Comparison of ENCODE assay signal across 18 cellular contexts in genomic region chr11:1683216-1683615, GRCh38. TPM values are rescaled to one million over a fixed set of nuclear protein-coding genes. Genes with fewer than 3 reads are reported as not detected.
DNase-seq lines count a peak whose midpoint lies in the region; ATAC-seq and TF ChIP-seq lines count a peak whose summit lies in the region.
"Not testable (repeated sequence)": the region's sequence is repeated elsewhere in the genome, so short reads cannot be mapped to it uniquely, and the experiment has no call there.
"Had no signal": no experiment of that assay in that cellular context is flagged by ENCODE, and none has a peak within 500 bp of the region (broad histone marks: within the 10 kb centered on the region; RNA-seq: fewer than 3 reads in every experiment).

No MANE protein-coding gene starts in this region.

- H3F3A ChIP-seq in PC-3 (ENCODE audit: low read length, unreplicated experiment); smooth muscle cell (ENCODE audit: low read depth): not testable (repeated sequence)

- H3K36me3 Mint-ChIP-seq in mesothelial cell of epicardium = not testable (repeated sequence)

- not testable (repeated sequence) for H3K4me3 ChIP-seq in PC-3 (ENCODE audit: low read length); hepatocyte; lower lobe of right lung; osteoblast (ENCODE audit: insufficient read depth, low read length); smooth muscle cell
- peak overlapping the region in 1 of 3 donors; percentile 33 for H3K4me3 ChIP-seq in liver (ENCODE audit: low read depth in 1 of 3, low read length in 3 of 3)

- TF ChIP-seq CTCF in PC-3 (conservative IDR thresholded peaks at IDR 0.05; ENCODE audit: low read depth, low read length); hepatocyte (IDR thresholded peaks at IDR 0.05; ENCODE audit: poor library complexity); liver (IDR thresholded peaks at IDR 0.05; ENCODE audit: low read depth, low read length, missing input control); lower lobe of right lung (IDR thresholded peaks at IDR 0.05); mesothelial cell of epicardium (IDR thresholded peaks at IDR 0.05; ENCODE audit: unreplicated experiment); osteoblast (IDR thresholded peaks at IDR 0.05; ENCODE audit: extremely low read depth, low read depth, low read length); smooth muscle cell (IDR thresholded peaks at IDR 0.05; ENCODE audit: borderline replicate concordance, insufficient read depth, poor library complexity, severe bottlenecking): not testable (repeated sequence)

- peak overlapping the region; percentile 73 for H3K27ac Mint-ChIP-seq in mesothelial cell of epicardium

- not testable (repeated sequence) for H3K79me2 ChIP-seq in PC-3 (ENCODE audit: low read length); osteoblast (ENCODE audit: insufficient read depth, low read length); smooth muscle cell (ENCODE audit: low read depth)
- peaks cover 14% of the 10 kb centered on the region for H3K79me2 ChIP-seq in hepatocyte

- DNase-seq in PC-3; hepatocyte (ENCODE audit: low spot score); mesothelial cell of epicardium (ENCODE audit: low spot score in 2 of 2, unreplicated experiment in 2 of 2); smooth muscle cell (lab: John Stamatoyannopoulos, UW; ENCODE audit: unreplicated experiment): not testable (repeated sequence)
- DNase-seq in lower lobe of right lung (peak; percentile 22), osteoblast (ENCODE audit: insufficient read length, low spot score, missing footprints) (peak; percentile 47)

- H3K4me3 Mint-ChIP-seq in mesothelial cell of epicardium = not testable (repeated sequence)

- CTCF ChIA-PET in PC-3 (lab: Charles Lee) = not testable (repeated sequence)

- H3K27me3 Mint-ChIP-seq in mesothelial cell of epicardium (ENCODE audit: low read depth) = not testable (repeated sequence)

- POLR2A ChIA-PET in PC-3 (lab: Charles Lee; ENCODE audit: unreplicated experiment) = not testable (repeated sequence)

- BruUV-seq in PC-3 (replicated peaks; lab: Mats Ljungman, UMichigan) = not testable (repeated sequence)

- intact Hi-C loops in PC-3 (cut with micrococcal nuclease); lower lobe of right lung (cut with DNase I): not testable (repeated sequence)

- H3K27ac ChIP-seq in PC-3 (ENCODE audit: low read length) (peak overlapping the region; percentile 56), hepatocyte (peak overlapping the region; percentile 71), liver (ENCODE audit: low read depth in 1 of 2, low read length in 2 of 2) (peak overlapping the region; percentile 81 to 97), smooth muscle cell (ENCODE audit: low read depth) (peak overlapping the region; percentile 20)
- H3K27ac ChIP-seq in lower lobe of right lung; osteoblast (ENCODE audit: low read depth, low read length): not testable (repeated sequence)

- H3K9me3 ChIP-seq in PC-3 (ENCODE audit: low read length); hepatocyte (ENCODE audit: low read depth); liver (ENCODE audit: control insufficient read depth in 4 of 4, low read length in 3 of 4); lower lobe of right lung; osteoblast (ENCODE audit: low read depth, low read length); smooth muscle cell (replicated peaks; ENCODE audit: low read depth): not testable (repeated sequence)

- H2AFZ ChIP-seq in PC-3 (ENCODE audit: low read length); hepatocyte; osteoblast (ENCODE audit: low read length); smooth muscle cell (ENCODE audit: low read depth): not testable (repeated sequence)

- H3K4me1 ChIP-seq in PC-3 (ENCODE audit: insufficient read depth, low read length); lower lobe of right lung; osteoblast (ENCODE audit: insufficient read depth, low read length); smooth muscle cell (ENCODE audit: low read depth): not testable (repeated sequence)
- H3K4me1 ChIP-seq in hepatocyte (ENCODE audit: insufficient read depth) (peaks cover 16% of the 10 kb centered on the region), liver (ENCODE audit: control insufficient read depth in 4 of 4, insufficient read depth in 4 of 4, low read length in 3 of 4) (peaks cover 6 to 14% (median 8%) of the 10 kb centered on the region in 4 donors)

- not testable (repeated sequence) for TF ChIP-seq RAD21 in liver (IDR thresholded peaks at IDR 0.05)

- H3K27me3 ChIP-seq in PC-3 (ENCODE audit: low read length); hepatocyte; liver (ENCODE audit: control insufficient read depth in 4 of 4, insufficient read depth in 4 of 4, low read length in 3 of 4); lower lobe of right lung (ENCODE audit: low read depth); osteoblast (ENCODE audit: insufficient read depth, low read length); smooth muscle cell (ENCODE audit: low read depth): not testable (repeated sequence)

- H3K9me2 ChIP-seq in PC-3 (replicated peaks; ENCODE audit: low read length); hepatocyte (replicated peaks; ENCODE audit: insufficient read depth): not testable (repeated sequence)

- H3K36me3 ChIP-seq in PC-3 (ENCODE audit: low read depth, low read length); hepatocyte (replicated peaks; ENCODE audit: insufficient read depth, low read depth); liver (ENCODE audit: control insufficient read depth in 4 of 4, insufficient read depth in 3 of 4, low read depth in 1 of 4, low read length in 3 of 4); lower lobe of right lung; osteoblast (ENCODE audit: insufficient read depth, low read length); smooth muscle cell (ENCODE audit: low read depth): not testable (repeated sequence)

- not testable (repeated sequence) for H3K4me2 ChIP-seq in PC-3 (ENCODE audit: low read length); hepatocyte; osteoblast (ENCODE audit: insufficient read depth, low read length)
- H3K4me2 ChIP-seq in smooth muscle cell = peak overlapping the region; percentile 44

- 0 out of 2 replicates have a peak overlapping the region, but pooled peaks have one; percentile 12 for H3K9ac ChIP-seq in PC-3 (ENCODE audit: low read length)
- peak overlapping the region in 1 of 2 donors; percentile 74 for H3K9ac ChIP-seq in liver (ENCODE audit: low read depth in 1 of 2, low read length in 2 of 2)
- not testable (repeated sequence) for H3K9ac ChIP-seq in smooth muscle cell (ENCODE audit: low read depth)

- H4K20me1 ChIP-seq in PC-3 (ENCODE audit: low read length); hepatocyte (ENCODE audit: insufficient read depth, poor library complexity, severe bottlenecking); osteoblast (ENCODE audit: insufficient read depth, low read length); smooth muscle cell (ENCODE audit: low read depth): not testable (repeated sequence)

- ATAC-seq in PC-3, lower lobe of right lung: not testable (repeated sequence)

- H3K9me3 Mint-ChIP-seq in mesothelial cell of epicardium = not testable (repeated sequence)

- H3K4me1 Mint-ChIP-seq in mesothelial cell of epicardium = peaks cover 12% of the 10 kb centered on the region

- WGBS in hepatocyte (ENCODE audit: low lambda C conversion rate, missing lambda C conversion rate) = 72% methylated on average over 19 of the region's 19 CpGs
- 72% methylated on average over 19 of the region's 19 CpGs for WGBS in liver
- 69% methylated on average over 19 of the region's 19 CpGs for WGBS in smooth muscle cell (ENCODE audit: low lambda C conversion rate)

RNA-seq across cellular contexts. Expression of gene KRTAP5-6, which starts 13.8 kb away (rescaled TPM):
- total RNA-seq in PC-3 (2014; rRNA removed) (not detected in 2 replicates), hepatocyte (not detected in 2 replicates), liver (under 1 TPM in 1 of 2 donors, not detected in 1; 0.84 TPM), lower lobe of right lung (not detected), mesothelial cell of epicardium (not detected in 3 replicates), osteoblast (not detected in 2 replicates), smooth muscle cell (not detected in 2 replicates)
- polyA plus RNA-seq in hepatocyte (not detected in 2 replicates), liver (1 to 10 TPM in 1 of 2 donors, not detected in 1; 1.2 TPM), smooth muscle cell (not detected in 2 replicates)
- total RNA-seq: A172; A673; Calu3; CD4-positive, alpha-beta memory T cell; Daoy; G401; GM23338; H4; H9; HFFc6 had no signal
- polyA plus RNA-seq: BJ; CD4-positive, alpha-beta memory T cell; GM23338 had no signal

RNA-seq across cellular contexts. Expression of gene KRTAP5-5, which starts 53.6 kb away (rescaled TPM):
- total RNA-seq in PC-3 (2014; rRNA removed) (not detected in 2 replicates), hepatocyte (not detected in 2 replicates), liver (not detected), lower lobe of right lung (not detected), mesothelial cell of epicardium (not detected in 3 replicates), osteoblast (not detected in 2 replicates), smooth muscle cell (not detected in 2 replicates)
- polyA plus RNA-seq in hepatocyte (0.39 and 0.54 TPM in 2 replicates), liver (not detected), smooth muscle cell (not detected in 2 replicates)
- total RNA-seq: A172; A673; Calu3; CD4-positive, alpha-beta memory T cell; Daoy; G401; GM23338; H4; H9; HFFc6 had no signal
- polyA plus RNA-seq: BJ; CD4-positive, alpha-beta memory T cell; GM23338 had no signal
